Comparison of ENCODE assay signal across 17 cellular contexts in the genomic region with DNA sequence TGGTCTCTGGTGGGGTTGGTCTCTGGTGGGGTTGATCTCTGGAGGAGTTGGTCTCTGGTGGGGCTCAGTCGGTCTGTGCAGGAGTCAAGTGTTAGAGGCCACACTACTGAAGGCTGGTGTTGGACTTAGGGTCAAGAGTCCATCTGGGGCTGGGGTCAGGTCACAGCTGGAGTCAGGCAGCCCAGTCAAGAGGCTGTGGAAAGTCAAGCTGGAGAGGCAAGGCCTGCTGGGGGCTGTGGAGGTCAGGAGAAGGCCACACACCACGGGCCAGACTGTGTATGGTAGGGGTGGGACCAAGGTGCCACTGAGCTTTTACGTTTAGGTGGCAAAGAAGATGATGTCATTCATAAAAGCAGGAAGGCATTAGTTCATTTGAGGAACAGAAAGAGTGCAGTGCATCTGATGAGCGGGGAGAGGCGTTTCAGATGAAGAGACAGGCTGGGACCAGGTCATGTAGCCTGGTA. TPM values are rescaled to one million over a fixed set of nuclear protein-coding genes. Genes with fewer than 3 reads are reported as not detected.
DNase-seq lines count a peak whose midpoint lies in the region; ATAC-seq lines count a peak whose summit lies in the region.
"Had no signal": no experiment of that assay in that cellular context is flagged by ENCODE, and none has a peak within 500 bp of the region (broad histone marks: within the 10 kb centered on the region; RNA-seq: fewer than 3 reads in every experiment).

No MANE protein-coding gene starts in this region.

- no peaks in the 10 kb centered on the region for H3K4me1 Mint-ChIP-seq in CD4-positive, CD25-positive, alpha-beta regulatory T cell
- peaks cover 53% of the 10 kb centered on the region for H3K4me1 Mint-ChIP-seq in dendritic cell treated with granulocyte-macrophage colony-stimulating factor and Interleukin-4, amounts not matched to agents 40 ng/mL and 50 ng/mL, for 4 days (ENCODE audit: low read depth)
- no peaks in the 10 kb centered on the region for H3K4me1 Mint-ChIP-seq in activated T-helper 1 cell treated with anti-CD3 and anti-CD28 coated beads, Interleukin-12 subunit alpha, Interleukin-12 subunit beta, Interleukin-2, Interleukin-4 antibody, amounts not matched to agents 30 ng/mL and 10 ng/mL and 1 ng/mL, durations not matched to agents 14 hours and 24 hours and 36 hours (ENCODE audit: low read depth)
- H3K4me1 Mint-ChIP-seq: activated naive CD4-positive, alpha-beta T cell treated with anti-CD3 and anti-CD28 coated beads, Interleukin-2, amount 50 U/mL, for 24 hours had no signal

- H3K36me3 ChIP-seq in CD4-positive, CD25-positive, alpha-beta regulatory T cell (ENCODE audit: control insufficient read depth, insufficient read depth, low read length) = no peaks in the 10 kb centered on the region
- H3K36me3 ChIP-seq: sigmoid colon, tibial artery had no signal

- no peaks in the 10 kb centered on the region for H3K27me3 ChIP-seq in CD4-positive, CD25-positive, alpha-beta regulatory T cell (ENCODE audit: control insufficient read depth, insufficient read depth, low read length)
- H3K27me3 ChIP-seq: sigmoid colon, tibial artery had no signal

- no peaks in the 10 kb centered on the region for H3K9me3 Mint-ChIP-seq in CD4-positive, CD25-positive, alpha-beta regulatory T cell
- H3K9me3 Mint-ChIP-seq in dendritic cell treated with granulocyte-macrophage colony-stimulating factor and Interleukin-4, amounts not matched to agents 40 ng/mL and 50 ng/mL, for 4 days = peaks cover 8% of the 10 kb centered on the region
- H3K9me3 Mint-ChIP-seq in activated T-helper 1 cell treated with anti-CD3 and anti-CD28 coated beads, Interleukin-12 subunit alpha, Interleukin-12 subunit beta, Interleukin-2, Interleukin-4 antibody, amounts not matched to agents 30 ng/mL and 10 ng/mL and 1 ng/mL, durations not matched to agents 14 hours and 24 hours and 36 hours = no peaks in the 10 kb centered on the region
- H3K9me3 Mint-ChIP-seq: activated CD8-positive, alpha-beta T cell treated with anti-CD3 and anti-CD28 coated beads for 36 hours; activated naive CD4-positive, alpha-beta T cell treated with anti-CD3 and anti-CD28 coated beads, Interleukin-2, amount 50 U/mL, for 24 hours; natural killer cell treated with Interleukin-12 subunit alpha and Interleukin-12 subunit beta and Interleukin-15 and Interleukin-18, amount 100 ng/mL, for 72 hours had no signal

- peak; percentile 24 to 42 for ATAC-seq in CD4-positive, CD25-positive, alpha-beta regulatory T cell (ENCODE audit: low read depth in 2 of 2)
- ATAC-seq in GM19467 (IDR thresholded peaks at IDR 0.05; ENCODE audit: unreplicated experiment) (peak; percentile 51), HG03108 (IDR thresholded peaks at IDR 0.05; ENCODE audit: unreplicated experiment) (peak; percentile 71), HG03520 (IDR thresholded peaks at IDR 0.05; ENCODE audit: unreplicated experiment) (no peak)
- ATAC-seq: activated CD8-positive, alpha-beta T cell treated with anti-CD3 and anti-CD28 coated beads for 36 hours had no signal

- H3K27ac Mint-ChIP-seq in CD4-positive, CD25-positive, alpha-beta regulatory T cell = no peak overlapping the region
- peak overlapping the region; percentile 86 for H3K27ac Mint-ChIP-seq in dendritic cell treated with granulocyte-macrophage colony-stimulating factor and Interleukin-4, amounts not matched to agents 40 ng/mL and 50 ng/mL, for 4 days
- H3K27ac Mint-ChIP-seq in activated T-helper 1 cell treated with anti-CD3 and anti-CD28 coated beads, Interleukin-12 subunit alpha, Interleukin-12 subunit beta, Interleukin-2, Interleukin-4 antibody, amounts not matched to agents 30 ng/mL and 10 ng/mL and 1 ng/mL, durations not matched to agents 14 hours and 24 hours and 36 hours = no peak overlapping the region
- H3K27ac Mint-ChIP-seq: activated CD8-positive, alpha-beta T cell treated with anti-CD3 and anti-CD28 coated beads for 36 hours; activated naive CD4-positive, alpha-beta T cell treated with anti-CD3 and anti-CD28 coated beads, Interleukin-2, amount 50 U/mL, for 24 hours had no signal

- no peak for DNase-seq in CD4-positive, CD25-positive, alpha-beta regulatory T cell
- DNase-seq in NCI-H524 treated with DMSO at 0.1 percent for 48 hours (lab: John Stamatoyannopoulos, UW) = no peak
- no peak for DNase-seq in activated CD4-positive, alpha-beta T cell treated with anti-CD3 and anti-CD28 coated beads for 48 hours
- no peak for DNase-seq in activated T-helper 1 cell treated with anti-CD3 and anti-CD28 coated beads, Interleukin-12 subunit alpha, Interleukin-12 subunit beta, Interleukin-2, Interleukin-4 antibody, amounts not matched to agents 30 ng/mL and 10 ng/mL and 1 ng/mL, durations not matched to agents 14 hours and 24 hours and 36 hours (ENCODE audit: low spot score)
- DNase-seq: activated CD8-positive, alpha-beta T cell treated with anti-CD3 and anti-CD28 coated beads for 36 hours; DMS79 treated with DMSO at 0.1 percent for 48 hours; kidney; NCI-H1930; sigmoid colon; tibial artery had no signal

- H3K27me3 Mint-ChIP-seq in CD4-positive, CD25-positive, alpha-beta regulatory T cell = peaks cover 21% of the 10 kb centered on the region
- peaks cover 5% of the 10 kb centered on the region for H3K27me3 Mint-ChIP-seq in dendritic cell treated with granulocyte-macrophage colony-stimulating factor and Interleukin-4, amounts not matched to agents 40 ng/mL and 50 ng/mL, for 4 days
- H3K27me3 Mint-ChIP-seq in activated T-helper 1 cell treated with anti-CD3 and anti-CD28 coated beads, Interleukin-12 subunit alpha, Interleukin-12 subunit beta, Interleukin-2, Interleukin-4 antibody, amounts not matched to agents 30 ng/mL and 10 ng/mL and 1 ng/mL, durations not matched to agents 14 hours and 24 hours and 36 hours (ENCODE audit: insufficient read depth) = peaks cover 6% of the 10 kb centered on the region
- H3K27me3 Mint-ChIP-seq: activated CD8-positive, alpha-beta T cell treated with anti-CD3 and anti-CD28 coated beads for 36 hours; activated naive CD4-positive, alpha-beta T cell treated with anti-CD3 and anti-CD28 coated beads, Interleukin-2, amount 50 U/mL, for 24 hours; natural killer cell treated with Interleukin-12 subunit alpha and Interleukin-12 subunit beta and Interleukin-15 and Interleukin-18, amount 100 ng/mL, for 72 hours had no signal

- no peaks in the 10 kb centered on the region for H3K9me3 ChIP-seq in CD4-positive, CD25-positive, alpha-beta regulatory T cell (ENCODE audit: control insufficient read depth in 2 of 2, low read length in 2 of 2)
- H3K9me3 ChIP-seq: sigmoid colon, tibial artery had no signal

- intact Hi-C loops in dendritic cell treated with granulocyte-macrophage colony-stimulating factor and Interleukin-4, amounts not matched to agents 40 ng/mL and 50 ng/mL, for 4 days (cut with micrococcal nuclease) = no loop called here
- intact Hi-C loops in activated T-helper 1 cell treated with anti-CD3 and anti-CD28 coated beads, Interleukin-12 subunit alpha, Interleukin-12 subunit beta, Interleukin-2, Interleukin-4 antibody, amounts not matched to agents 30 ng/mL and 10 ng/mL and 1 ng/mL, durations not matched to agents 14 hours and 24 hours and 36 hours (cut with micrococcal nuclease) = no loop called here

- no peak overlapping the region for H3K4me3 ChIP-seq in CD4-positive, CD25-positive, alpha-beta regulatory T cell (ENCODE audit: low read depth, low read length)
- H3K4me3 ChIP-seq: coronary artery, sigmoid colon, tibial artery had no signal

- no peaks in the 10 kb centered on the region for H3K36me3 Mint-ChIP-seq in CD4-positive, CD25-positive, alpha-beta regulatory T cell
- peaks cover 6% of the 10 kb centered on the region for H3K36me3 Mint-ChIP-seq in dendritic cell treated with granulocyte-macrophage colony-stimulating factor and Interleukin-4, amounts not matched to agents 40 ng/mL and 50 ng/mL, for 4 days (ENCODE audit: low read depth)
- no peaks in the 10 kb centered on the region for H3K36me3 Mint-ChIP-seq in activated T-helper 1 cell treated with anti-CD3 and anti-CD28 coated beads, Interleukin-12 subunit alpha, Interleukin-12 subunit beta, Interleukin-2, Interleukin-4 antibody, amounts not matched to agents 30 ng/mL and 10 ng/mL and 1 ng/mL, durations not matched to agents 14 hours and 24 hours and 36 hours (ENCODE audit: low read depth)
- H3K36me3 Mint-ChIP-seq: activated naive CD4-positive, alpha-beta T cell treated with anti-CD3 and anti-CD28 coated beads, Interleukin-2, amount 50 U/mL, for 24 hours; natural killer cell treated with Interleukin-12 subunit alpha and Interleukin-12 subunit beta and Interleukin-15 and Interleukin-18, amount 100 ng/mL, for 72 hours had no signal

- H3K4me3 Mint-ChIP-seq in CD4-positive, CD25-positive, alpha-beta regulatory T cell = no peak overlapping the region
- peak overlapping the region; percentile 47 for H3K4me3 Mint-ChIP-seq in dendritic cell treated with granulocyte-macrophage colony-stimulating factor and Interleukin-4, amounts not matched to agents 40 ng/mL and 50 ng/mL, for 4 days
- H3K4me3 Mint-ChIP-seq in activated T-helper 1 cell treated with anti-CD3 and anti-CD28 coated beads, Interleukin-12 subunit alpha, Interleukin-12 subunit beta, Interleukin-2, Interleukin-4 antibody, amounts not matched to agents 30 ng/mL and 10 ng/mL and 1 ng/mL, durations not matched to agents 14 hours and 24 hours and 36 hours = no peak overlapping the region
- H3K4me3 Mint-ChIP-seq: activated CD8-positive, alpha-beta T cell treated with anti-CD3 and anti-CD28 coated beads for 36 hours; activated naive CD4-positive, alpha-beta T cell treated with anti-CD3 and anti-CD28 coated beads, Interleukin-2, amount 50 U/mL, for 24 hours; natural killer cell treated with Interleukin-12 subunit alpha and Interleukin-12 subunit beta and Interleukin-15 and Interleukin-18, amount 100 ng/mL, for 72 hours had no signal

- no peaks in the 10 kb centered on the region for H3K4me1 ChIP-seq in CD4-positive, CD25-positive, alpha-beta regulatory T cell (ENCODE audit: control insufficient read depth, insufficient read depth, low read length, poor library complexity, severe bottlenecking)

- no peak overlapping the region for H3K27ac ChIP-seq in CD4-positive, CD25-positive, alpha-beta regulatory T cell (ENCODE audit: insufficient read depth, low read length, poor library complexity, severe bottlenecking)
- H3K27ac ChIP-seq: sigmoid colon, tibial artery had no signal

RNA-seq across cellular contexts. Expression of gene CD74, which starts 16.7 kb away (rescaled TPM):
- total RNA-seq in CD4-positive, CD25-positive, alpha-beta regulatory T cell = 1,110 TPM
- polyA plus RNA-seq in CD4-positive, CD25-positive, alpha-beta regulatory T cell = 1,000 to 10,000 TPM in 1 of 4 donors, 100 to 1,000 TPM in 3; 664 to 1,266 (median 896) TPM
- total RNA-seq in activated T-helper 1 cell treated with anti-CD3 and anti-CD28 coated beads, Interleukin-12 subunit alpha, Interleukin-12 subunit beta, Interleukin-2, Interleukin-4 antibody, amounts not matched to agents 30 ng/mL and 10 ng/mL and 1 ng/mL, durations not matched to agents 14 hours and 24 hours and 36 hours = 440 and 444 TPM in 2 replicates

RNA-seq across cellular contexts. Expression of gene RPS14, which starts 20.1 kb away (rescaled TPM):
- total RNA-seq in CD4-positive, CD25-positive, alpha-beta regulatory T cell = 3,121 TPM
- 1,000 to 10,000 TPM; 4,928 to 8,871 (median 7,502) TPM for polyA plus RNA-seq in CD4-positive, CD25-positive, alpha-beta regulatory T cell
- 2,328 and 2,429 TPM in 2 replicates for total RNA-seq in activated T-helper 1 cell treated with anti-CD3 and anti-CD28 coated beads, Interleukin-12 subunit alpha, Interleukin-12 subunit beta, Interleukin-2, Interleukin-4 antibody, amounts not matched to agents 30 ng/mL and 10 ng/mL and 1 ng/mL, durations not matched to agents 14 hours and 24 hours and 36 hours
